ENCODE assay signal across 11 cellular contexts in genomic region chr9:97895695-97896332, GRCh38. TPM values are rescaled to one million over a fixed set of nuclear protein-coding genes. Genes with fewer than 3 reads are reported as not detected.
A peak's percentile ranks its signal among the peaks of the same experiment; 100 is the strongest.
DNase-seq lines count a peak whose midpoint lies in the region; ATAC-seq and TF ChIP-seq lines count a peak whose summit lies in the region.
"Had no signal": no experiment of that assay in that cellular context is flagged by ENCODE, and none has a peak within 500 bp of the region (broad histone marks: within the 10 kb centered on the region; RNA-seq: fewer than 3 reads in every experiment).

No MANE protein-coding gene starts in this region.

- TF ChIP-seq CTCF in GM12875 (IDR thresholded peaks at IDR 0.05; ENCODE audit: borderline replicate concordance, insufficient read depth, low read depth, low read length), result peak; percentile 16; the same call in 1 of the 2 replicates
- TF ChIP-seq CTCF in PC-3 (conservative IDR thresholded peaks at IDR 0.05; ENCODE audit: low read depth, low read length), result peak; percentile 37; the same call in 1 of the 2 replicates

- CTCF ChIA-PET in PC-3 (lab: Charles Lee), result interaction anchor here (0.5 kb wide), 1 partner anchor 26 kb away, joined by 5 read pairs; no protein-coding TSS in a partner anchor

- H3K4me2 ChIP-seq in PC-3 (ENCODE audit: low read length), result no peak overlapping the region

- H3K27ac ChIP-seq in PC-3 (ENCODE audit: low read length), result no peak overlapping the region
- H3K27ac ChIP-seq: esophagus squamous epithelium had no signal

- H2AFZ ChIP-seq in PC-3 (ENCODE audit: low read length), result no peak overlapping the region

- POLR2A ChIA-PET in PC-3 (lab: Charles Lee; ENCODE audit: unreplicated experiment), result no interaction called here

- H4K20me1 ChIP-seq in PC-3 (ENCODE audit: low read length), result no peaks in the 10 kb centered on the region

- H3K9me3 ChIP-seq in PC-3 (ENCODE audit: low read length), result no peaks in the 10 kb centered on the region
- H3K9me3 ChIP-seq: esophagus squamous epithelium had no signal

- no peaks in the 10 kb centered on the region for H3K27me3 ChIP-seq in PC-3 (ENCODE audit: low read length)
- H3K27me3 ChIP-seq: esophagus squamous epithelium had no signal

- no peaks in the 10 kb centered on the region for H3K9me2 ChIP-seq in PC-3 (replicated peaks; ENCODE audit: low read length)

- H3F3A ChIP-seq in PC-3 (ENCODE audit: low read length, unreplicated experiment), result no peaks in the 10 kb centered on the region

- H3K4me3 ChIP-seq in GM12875 (ENCODE audit: low read depth, low read length) (no peak overlapping the region), PC-3 (ENCODE audit: low read length) (no peak overlapping the region)
- H3K4me3 ChIP-seq: esophagus squamous epithelium had no signal

- DNase-seq in CD1c-positive myeloid dendritic cell (ENCODE audit: extremely low spot score), result peak; percentile 58
- DNase-seq in PC-3, result peak; percentile 53
- peak; percentile 70 for DNase-seq in iPS DF 19.7 (ENCODE audit: low read depth, low spot score)
- no peak for DNase-seq in NCI-H2107 (lab: John Stamatoyannopoulos, UW)
- no peak for DNase-seq in NCI-H1436 (lab: John Stamatoyannopoulos, UW)
- DNase-seq: activated CD8-positive, alpha-beta memory T cell treated with anti-CD3 and anti-CD28 coated beads, Interleukin-2, amount 50 U/mL, for 4 hours; esophagus squamous epithelium; naive B cell had no signal

- no peak; the same call in 1 of the 2 replicates for ATAC-seq in PC-3
- ATAC-seq in HG03460 (IDR thresholded peaks at IDR 0.05; ENCODE audit: unreplicated experiment), result no peak
- no peak for ATAC-seq in GM21825 (IDR thresholded peaks at IDR 0.05; ENCODE audit: unreplicated experiment)

- H3K79me2 ChIP-seq in PC-3 (ENCODE audit: low read length), result no peaks in the 10 kb centered on the region

- BruUV-seq in PC-3 (replicated peaks; lab: Mats Ljungman, UMichigan), result no TSS peak

- no peak overlapping the region for H3K9ac ChIP-seq in PC-3 (ENCODE audit: low read length)

- intact Hi-C loops in PC-3 (cut with micrococcal nuclease), result no loop called here

- no peaks in the 10 kb centered on the region for H3K36me3 ChIP-seq in PC-3 (ENCODE audit: low read depth, low read length)

- H3K4me1 ChIP-seq in PC-3 (ENCODE audit: insufficient read depth, low read length), result peaks cover 6% of the 10 kb centered on the region

RNA-seq across cellular contexts. Expression of gene TRMO, which starts 26.5 kb away (rescaled TPM):
- total RNA-seq in PC-3 (2014; rRNA removed), result 7.5 and 14.3 TPM in 2 replicates

RNA-seq across cellular contexts. Expression of gene HEMGN, which starts 42.2 kb away (rescaled TPM):
- total RNA-seq in PC-3 (2014; rRNA removed), result not detected in 2 replicates
- total RNA-seq: esophagus squamous epithelium had no signal

RNA-seq across cellular contexts. Expression of gene FOXE1, which starts 42.8 kb away (rescaled TPM):
- not detected in 2 replicates for total RNA-seq in PC-3 (2014; rRNA removed)

Comparison
In these comparisons a context has a peak if more than half of its experiments do, and no peak if none do; other contexts are left out.
1. DNase-seq: peak in CD1c-positive myeloid dendritic cell (single experiment), PC-3 (single experiment) and iPS DF 19.7 (single experiment); none in NCI-H2107 (single experiment) and NCI-H1436 (single experiment).